8 cellular contexts compared by ENCODE assay signal in the genomic region with DNA sequence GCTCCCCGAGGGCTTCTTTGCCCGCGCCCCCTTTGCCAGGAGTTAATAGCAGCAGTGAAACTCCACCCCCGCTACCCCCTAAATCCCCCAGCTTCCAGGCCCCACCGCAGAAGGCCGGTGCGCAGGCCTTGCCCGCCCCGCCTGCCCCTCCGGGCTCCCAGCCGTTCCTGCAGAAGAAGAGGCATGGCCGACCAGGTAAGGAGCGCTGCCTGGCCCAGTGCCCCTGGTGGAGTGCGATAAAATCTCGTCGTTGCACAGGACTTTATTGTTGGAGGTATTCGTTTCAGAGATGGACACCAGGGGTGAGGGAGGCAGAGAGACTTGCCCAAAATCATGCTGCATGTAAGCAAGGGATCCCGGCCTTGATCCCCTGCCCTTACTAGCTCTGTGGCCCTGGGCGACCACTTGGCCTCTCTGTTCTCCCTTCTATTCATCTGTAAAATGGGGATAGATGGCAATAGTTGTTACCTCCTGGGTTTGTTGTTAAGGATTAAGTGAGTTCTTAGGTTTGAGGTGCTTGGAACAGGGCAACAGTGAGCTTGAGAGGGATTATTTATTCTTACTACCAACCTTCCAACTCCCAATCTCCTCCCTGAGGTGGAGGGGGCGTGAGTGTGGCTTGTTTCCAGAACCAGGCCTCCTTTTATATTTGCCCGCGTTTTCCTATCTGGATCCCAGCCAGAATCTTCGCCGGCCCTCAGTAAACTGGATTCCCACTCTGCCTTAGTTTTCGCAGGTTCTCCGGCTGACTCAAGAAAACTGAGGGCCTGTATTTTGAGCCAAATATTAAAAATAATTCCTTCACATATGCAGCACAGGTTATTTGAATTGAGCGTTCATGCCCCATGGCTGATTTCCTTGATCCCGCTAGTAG.
DNase-seq lines count a peak whose midpoint lies in the region; TF ChIP-seq lines count a peak whose summit lies in the region.

No MANE protein-coding gene starts in this region.

- H3K4me1 ChIP-seq in endodermal cell (ENCODE audit: control insufficient read depth, insufficient read depth, low read length): no peaks in the 10 kb centered on the region
- H3K4me1 ChIP-seq in ovary (ENCODE audit: insufficient read depth): peaks cover 8% of the 10 kb centered on the region

- no peak for TF ChIP-seq POLR2A in ovary (IDR thresholded peaks at IDR 0.05)

- peak overlapping the region; percentile 58 for H3K4me3 Mint-ChIP-seq in endodermal cell

- H3K36me3 Mint-ChIP-seq in endodermal cell (ENCODE audit: low read depth): no peaks in the 10 kb centered on the region

- H3K9me3 ChIP-seq in endodermal cell (ENCODE audit: control insufficient read depth, low read length) (no peaks in the 10 kb centered on the region), ovary (no peaks in the 10 kb centered on the region)

- no peak for TF ChIP-seq EP300 in ovary (IDR thresholded peaks at IDR 0.05)

- TF ChIP-seq CTCF in endodermal cell (conservative IDR thresholded peaks at IDR 0.05): peak; percentile 58
- no peak for TF ChIP-seq CTCF in ovary (IDR thresholded peaks at IDR 0.05)

- no peak overlapping the region for H3K9ac ChIP-seq in endodermal cell (ENCODE audit: extremely low read depth, low read length, poor library complexity, severe bottlenecking)

- H3K27ac Mint-ChIP-seq in endodermal cell: no peak overlapping the region

- peak; percentile 62 for DNase-seq in DMS79 treated with DMSO at 0.1 percent for 48 hours (lab: John Stamatoyannopoulos, UW)
- peak; percentile 76 for DNase-seq in NCI-H345 treated with DMSO at 0.1 percent for 48 hours (lab: John Stamatoyannopoulos, UW; ENCODE audit: unreplicated experiment)
- DNase-seq in endodermal cell: peak; percentile 90
- peak in 2 of 5 donors; percentile 48 to 60 for DNase-seq in ovary
- DNase-seq in GF-D8 (lab: John Stamatoyannopoulos, UW): no peak
- DNase-seq in activated CD4-positive, alpha-beta T cell treated with anti-CD3 and anti-CD28 coated beads, Interleukin-2, amount 50 U/mL, for 48 hours: no peak
- DNase-seq in SW480 (ENCODE audit: low spot score): no peak
- no peak for DNase-seq in RKO (ENCODE audit: low spot score)

- H3K4me3 ChIP-seq in endodermal cell (ENCODE audit: low read length) (no peak overlapping the region), ovary (peak overlapping the region; percentile 26)

- intact Hi-C loops in ovary (cut with DNase I): loop anchor here in 1 of 4 donors (5.0 kb wide), 1 partner anchor 613 kb away; no protein-coding TSS in a partner anchor

- no peak overlapping the region for H3K27ac ChIP-seq in endodermal cell (ENCODE audit: low read depth, low read length)
- no peak overlapping the region for H3K27ac ChIP-seq in ovary

- H3K27me3 Mint-ChIP-seq in endodermal cell (ENCODE audit: insufficient read depth): peaks cover 5% of the 10 kb centered on the region

- H3K27me3 ChIP-seq in endodermal cell (ENCODE audit: control insufficient read depth, insufficient read depth, low read length, poor library complexity, severe bottlenecking) (no peaks in the 10 kb centered on the region), ovary (no peaks in the 10 kb centered on the region)

- peaks cover 5% of the 10 kb centered on the region for H3K4me1 Mint-ChIP-seq in endodermal cell

- no peaks in the 10 kb centered on the region for H3K9me3 Mint-ChIP-seq in endodermal cell

- H3K36me3 ChIP-seq in endodermal cell (ENCODE audit: control insufficient read depth, insufficient read depth, low read length) (no peaks in the 10 kb centered on the region), ovary (no peaks in the 10 kb centered on the region)

- WGBS in endodermal cell (ENCODE audit: insufficient coverage in 1 of 2, insufficient read length in 1 of 2), 2 experiments: 50 to 52% methylated on average over 14 to 28 of the region's 28 CpGs
- WGBS in ovary, 3 donors: 63 to 72% (median 69%) methylated on average over 27 to 28 of the region's 28 CpGs

Comparison
In these comparisons a context has a peak if more than half of its experiments do, and no peak if none do; other contexts are left out.
1. DNase-seq: peak in DMS79 treated with DMSO at 0.1 percent for 48 hours (single experiment), NCI-H345 treated with DMSO at 0.1 percent for 48 hours (single experiment) and endodermal cell (single experiment); none in GF-D8 (single experiment), activated CD4-positive, alpha-beta T cell treated with anti-CD3 and anti-CD28 coated beads, Interleukin-2, amount 50 U/mL, for 48 hours (0 of 2), SW480 (single experiment) and RKO (single experiment).